ENCODE assay signal across 14 cellular contexts in genomic region chr1:39385067-39385988, GRCh38.
DNase-seq lines count a peak whose midpoint lies in the region; ATAC-seq and TF ChIP-seq lines count a peak whose summit lies in the region.
"Had no signal": no experiment of that assay in that cellular context is flagged by ENCODE, and none has a peak within 500 bp of the region (broad histone marks: within the 10 kb centered on the region; RNA-seq: fewer than 3 reads in every experiment).

No MANE protein-coding gene starts in this region.

- peak; percentile 67 for DNase-seq in EL
- no peak for DNase-seq in Panc1 (ENCODE audit: low read depth, low spot score)
- peak; percentile 50 for DNase-seq in fibroblast of mammary gland (ENCODE audit: low read depth)
- no peak for DNase-seq in NCI-H2171 (lab: John Stamatoyannopoulos, UW)
- DNase-seq in NCI-H774 (lab: John Stamatoyannopoulos, UW) = no peak
- DNase-seq: activated naive CD4-positive, alpha-beta T cell treated with anti-CD3 and anti-CD28 coated beads, Interleukin-2, amount 50 U/mL, for 16 hours; cortex of kidney; NCI-H1417 treated with DMSO at 0.1 percent for 48 hours; SHP77; stimulated activated CD4-positive, alpha-beta T cell treated with anti-CD3 and anti-CD28 coated beads, Interleukin-2, amount 100 ng/mL, for 24 hours; T-helper 9 cell had no signal

- peak overlapping the region; percentile 34; the same call in 1 of the 2 replicates for H3K27ac ChIP-seq in Panc1 (ENCODE audit: low read length)
- H3K27ac ChIP-seq in parathyroid adenoma = peak overlapping the region; percentile 29

- H3K36me3 ChIP-seq in Panc1 (ENCODE audit: control insufficient read depth, insufficient read depth, low read length) = peaks cover 13% of the 10 kb centered on the region
- peaks cover 2% of the 10 kb centered on the region for H3K36me3 ChIP-seq in parathyroid adenoma (ENCODE audit: control insufficient read depth, insufficient read depth, low read length)

- no peak overlapping the region for H2AFZ ChIP-seq in parathyroid adenoma

- H3K9ac ChIP-seq in parathyroid adenoma = no peak overlapping the region

- H3K79me2 ChIP-seq in parathyroid adenoma = peaks cover 5% of the 10 kb centered on the region

- H3K4me2 ChIP-seq in parathyroid adenoma (ENCODE audit: low read length) = no peak overlapping the region

- no TSS peak for BruUV-seq in Panc1 (replicated peaks; lab: Mats Ljungman, UMichigan)

- H3K9me3 ChIP-seq in Panc1 (ENCODE audit: control insufficient read depth, insufficient read depth, low read depth, low read length) = no peaks in the 10 kb centered on the region
- H3K9me3 ChIP-seq in parathyroid adenoma (ENCODE audit: control insufficient read depth, low read length) = no peaks in the 10 kb centered on the region

- intact Hi-C loops in Panc1 (cut with micrococcal nuclease; ENCODE audit: unreplicated experiment) = no loop called here

- peaks cover 9% of the 10 kb centered on the region; the same call in 1 of the 2 replicates for H3K4me1 ChIP-seq in Panc1 (ENCODE audit: control insufficient read depth, insufficient read depth, low read length)
- H3K4me1 ChIP-seq in parathyroid adenoma = no peaks in the 10 kb centered on the region

- H3K4me3 ChIP-seq in Panc1 (ENCODE audit: low read depth in 2 of 2, low read length in 2 of 2) = no peak overlapping the region
- H3K4me3 ChIP-seq in fibroblast of mammary gland (ENCODE audit: control insufficient read depth, low read depth, low read length) = no peak overlapping the region
- no peak overlapping the region for H3K4me3 ChIP-seq in parathyroid adenoma (ENCODE audit: low read depth, low read length)

- no peak for TF ChIP-seq CTCF in Panc1 (IDR thresholded peaks at IDR 0.05)
- no peak for TF ChIP-seq CTCF in fibroblast of mammary gland (conservative IDR thresholded peaks at IDR 0.05; ENCODE audit: control insufficient read depth, insufficient read depth, low read depth, low read length)
- TF ChIP-seq CTCF in parathyroid adenoma (IDR thresholded peaks at IDR 0.05) = no peak

- POLR2A ChIA-PET in Panc1 (lab: Charles Lee) = no interaction called here

- in situ Hi-C loops in Panc1 (cut with HindIII; ENCODE audit: low pct_unique_long_range_greater_than_20kb, low sequenced_read_pairs) = no loop called here

- ATAC-seq in Panc1 (no peak), HG02840 (IDR thresholded peaks at IDR 0.05; ENCODE audit: low FRiP score, unreplicated experiment) (no peak), GM21423 (IDR thresholded peaks at IDR 0.05; ENCODE audit: unreplicated experiment) (no peak)

- CTCF ChIA-PET in Panc1 (lab: Charles Lee) = no interaction called here

- H3K27me3 ChIP-seq in Panc1 (ENCODE audit: control insufficient read depth, insufficient read depth, low read length) (no peaks in the 10 kb centered on the region), parathyroid adenoma (ENCODE audit: control insufficient read depth, insufficient read depth, low read length) (no peaks in the 10 kb centered on the region)

Comparison
In these comparisons a context has a peak if more than half of its experiments do, and no peak if none do; other contexts are left out.
1. DNase-seq: peak in EL (single experiment) and fibroblast of mammary gland (single experiment); none in Panc1 (single experiment), NCI-H2171 (single experiment) and NCI-H774 (single experiment).